20 cellular contexts compared by ENCODE assay signal in the genomic region with DNA sequence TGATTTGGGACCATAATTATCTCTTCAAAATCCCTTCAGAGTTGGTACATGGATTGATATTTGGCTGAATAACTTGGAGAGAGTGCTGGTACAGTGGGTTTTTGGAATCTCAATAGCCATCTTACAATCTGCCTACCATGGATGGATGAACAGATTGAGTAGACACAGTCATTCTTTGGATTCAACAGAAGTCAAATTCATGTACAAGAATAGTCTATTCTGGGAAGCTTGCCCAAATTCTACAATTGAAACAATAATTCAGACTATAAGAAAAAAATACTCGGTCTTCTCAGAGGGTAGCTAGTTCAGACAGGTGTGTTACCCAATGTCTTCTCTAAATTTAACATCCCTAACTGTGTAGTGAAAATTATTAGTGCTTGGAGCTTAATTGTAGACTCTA.
"Had no signal": no experiment of that assay in that cellular context is flagged by ENCODE, and none has a peak within 500 bp of the region (broad histone marks: within the 10 kb centered on the region; RNA-seq: fewer than 3 reads in every experiment).

No MANE protein-coding gene starts in this region.

- H3K36me3 ChIP-seq: MG63, SJSA1 had no signal

- H3K27me3 ChIP-seq: MG63, SJSA1 had no signal

- H3K9me3 ChIP-seq: MG63, SJSA1 had no signal

- H3K9me3 Mint-ChIP-seq: activated naive CD8-positive, alpha-beta T cell treated with anti-CD3 and anti-CD28 coated beads for 36 hours had no signal

- DNase-seq: activated CD4-positive, alpha-beta T cell treated with anti-CD3 and anti-CD28 coated beads for 4 hours; activated CD8-positive, alpha-beta memory T cell treated with anti-CD3 and anti-CD28 coated beads, Interleukin-2, amount 50 U/mL, for 4 hours; activated CD8-positive, alpha-beta T cell treated with anti-CD3 and anti-CD28 coated beads for 36 hours; activated gamma-delta T cell treated with Interleukin-2 at 50 U/mL for 16 hours; activated naive CD4-positive, alpha-beta T cell treated with anti-CD3 and anti-CD28 coated beads, Interleukin-2, amount 10 ng/mL, durations not matched to agents 7 days and 5 days; activated naive CD8-positive, alpha-beta T cell treated with anti-CD3 and anti-CD28 coated beads for 36 hours; activated T-cell treated with anti-CD3 and anti-CD28 coated beads, Interleukin-2, amount 50 U/mL, for 72 hours; MG63; NCI-H1417 treated with DMSO at 0.1 percent for 48 hours; NCI-H1694 treated with DMSO at 0.1 percent for 48 hours; NCI-H2029 treated with DMSO at 0.1 percent for 48 hours; NCI-H526 treated with DMSO at 0.1 percent for 48 hours; PC-3; SHP77 had no signal

- H3K36me3 Mint-ChIP-seq: activated naive CD4-positive, alpha-beta T cell treated with anti-CD3 and anti-CD28 coated beads, Interleukin-2, amount 10 ng/mL, durations not matched to agents 7 days and 5 days; activated naive CD8-positive, alpha-beta T cell treated with anti-CD3 and anti-CD28 coated beads for 36 hours had no signal

- H3K4me1 Mint-ChIP-seq: activated naive CD4-positive, alpha-beta T cell treated with anti-CD3 and anti-CD28 coated beads, Interleukin-2, amount 10 ng/mL, durations not matched to agents 7 days and 5 days; activated naive CD8-positive, alpha-beta T cell treated with anti-CD3 and anti-CD28 coated beads for 36 hours had no signal

- H3K4me3 Mint-ChIP-seq: activated CD8-positive, alpha-beta T cell treated with anti-CD3 and anti-CD28 coated beads for 36 hours; activated naive CD4-positive, alpha-beta T cell treated with anti-CD3 and anti-CD28 coated beads, Interleukin-2, amount 10 ng/mL, durations not matched to agents 7 days and 5 days; activated naive CD8-positive, alpha-beta T cell treated with anti-CD3 and anti-CD28 coated beads for 36 hours; activated T-cell treated with anti-CD3 and anti-CD28 coated beads, Interleukin-2, amount 50 U/mL, for 72 hours; T-helper 1 cell treated with Interleukin-12 subunit alpha and Interleukin-12 subunit beta and Interleukin-4 antibody, amounts not matched to agents 30 μg/mL and 1 μg/mL, for 36 hours had no signal

- H3K4me3 ChIP-seq: coronary artery, MG63, SJSA1 had no signal

- H3K4me1 ChIP-seq: SJSA1 had no signal

- H3K27ac ChIP-seq: coronary artery, SJSA1 had no signal

- H3K27ac Mint-ChIP-seq: activated CD8-positive, alpha-beta T cell treated with anti-CD3 and anti-CD28 coated beads for 36 hours; activated naive CD4-positive, alpha-beta T cell treated with anti-CD3 and anti-CD28 coated beads, Interleukin-2, amount 10 ng/mL, durations not matched to agents 7 days and 5 days; activated naive CD8-positive, alpha-beta T cell treated with anti-CD3 and anti-CD28 coated beads for 36 hours; activated T-cell treated with anti-CD3 and anti-CD28 coated beads, Interleukin-2, amount 50 U/mL, for 72 hours; activated T-helper 2 cell treated with anti-CD3 and anti-CD28 coated beads, Interferon-gamma antibody, Interleukin-2, Interleukin-4, amounts not matched to agents 10 μg/mL and 5 μg/mL and 100 μg/mL, durations not matched to agents 14 hours and 24 hours and 36 hours; T-helper 1 cell treated with Interleukin-12 subunit alpha and Interleukin-12 subunit beta and Interleukin-4 antibody, amounts not matched to agents 30 μg/mL and 1 μg/mL, for 36 hours had no signal

- ATAC-seq: activated CD4-positive, CD25-positive, alpha-beta regulatory T cell treated with anti-CD3 and anti-CD28 coated beads, Interleukin-2, amount 50 U/mL, for 24 hours; activated CD8-positive, alpha-beta T cell treated with anti-CD3 and anti-CD28 coated beads for 36 hours; activated T-cell treated with anti-CD3 and anti-CD28 coated beads, Interleukin-2, amount 50 U/mL, for 72 hours; PC-3; SK-N-SH treated with all-trans-retinoic acid at 6 μM for 48 hours had no signal
